16 cellular contexts compared by ENCODE assay signal in the genomic region with DNA sequence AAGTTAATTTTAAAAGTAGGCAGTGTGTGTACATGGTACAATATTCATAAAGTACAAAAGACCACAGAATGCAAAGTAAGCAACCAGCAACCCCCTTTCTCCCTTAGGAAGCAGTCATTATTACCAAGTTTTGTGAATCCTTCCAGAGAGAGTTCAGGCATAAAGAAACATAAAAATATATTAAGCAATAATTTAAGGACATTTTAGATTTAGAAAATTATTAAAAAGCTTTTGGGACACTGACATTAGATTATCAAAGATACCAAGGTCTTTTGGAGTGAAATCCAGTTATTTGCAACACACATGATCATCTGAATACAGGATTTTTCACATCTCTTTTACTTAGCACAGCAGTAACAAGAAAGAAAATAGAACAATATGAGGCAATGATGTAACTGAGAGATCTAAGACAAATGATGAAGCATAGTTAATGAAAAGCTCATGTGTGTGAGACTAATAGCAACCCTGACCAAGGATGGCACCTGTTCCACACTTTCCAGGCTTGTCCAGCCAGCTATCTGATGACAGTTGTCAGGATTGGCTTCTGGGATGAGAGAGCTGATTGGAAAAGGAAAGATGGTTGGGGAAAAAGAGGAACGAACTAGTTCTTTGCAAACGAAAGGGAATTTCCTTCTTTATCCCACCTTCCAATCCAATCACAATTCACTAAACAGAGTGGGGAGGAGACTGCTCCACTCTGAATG.
A peak's percentile ranks its signal among the peaks of the same experiment; 100 is the strongest.
DNase-seq lines count a peak whose midpoint lies in the region; TF ChIP-seq lines count a peak whose summit lies in the region.
"Had no signal": no experiment of that assay in that cellular context is flagged by ENCODE, and none has a peak within 500 bp of the region (broad histone marks: within the 10 kb centered on the region; RNA-seq: fewer than 3 reads in every experiment).

No MANE protein-coding gene starts in this region.

- DNase-seq in Calu3 = no peak
- DNase-seq in MM.1S = no peak
- DNase-seq in endodermal cell = no peak
- no peak for DNase-seq in nephron progenitor cell
- no peak for DNase-seq in cerebellar nuclear complex (lab: John Stamatoyannopoulos, UW)
- DNase-seq in activated CD4-positive, alpha-beta T cell treated with anti-CD3 and anti-CD28 coated beads for 4 hours = no peak
- DNase-seq in stimulated activated CD4-positive, alpha-beta T cell treated with anti-CD3 and anti-CD28 coated beads, Interleukin-12 subunit alpha, Interleukin-12 subunit beta, amount 100 ng/mL, for 4 hours = no peak
- DNase-seq in SKM-1 (lab: John Stamatoyannopoulos, UW; ENCODE audit: unreplicated experiment) = no peak
- DNase-seq: activated CD4-positive, alpha-beta memory T cell treated with anti-CD3 and anti-CD28 coated beads, Interleukin-2, amount 10 ng/mL, durations not matched to agents 7 days and 5 days; BE2C; NCI-H1417 treated with DMSO at 0.1 percent for 48 hours; NCI-H446; occipital lobe; stimulated activated naive CD4-positive, alpha-beta T cell had no signal

- no peaks in the 10 kb centered on the region for H3K9me2 ChIP-seq in MM.1S (replicated peaks; ENCODE audit: insufficient read depth, low read length)

- 0 out of 2 replicates have a peak overlapping the region, but pooled peaks have one; percentile 17 for H2AFZ ChIP-seq in MM.1S (ENCODE audit: low read length)

- H3K27ac Mint-ChIP-seq in Calu3 (ENCODE audit: unreplicated experiment) (peak overlapping the region; percentile 57), endodermal cell (no peak overlapping the region), nephron progenitor cell (peak overlapping the region; percentile 18)
- H3K27ac Mint-ChIP-seq: activated CD4-positive, alpha-beta memory T cell treated with anti-CD3 and anti-CD28 coated beads, Interleukin-2, amount 10 ng/mL, durations not matched to agents 7 days and 5 days; dendritic cell treated with granulocyte-macrophage colony-stimulating factor and Interleukin-4, amounts not matched to agents 40 ng/mL and 50 ng/mL, for 4 days had no signal

- H3K27ac ChIP-seq in MM.1S (ENCODE audit: low read length) (no peak overlapping the region), endodermal cell (ENCODE audit: low read depth, low read length) (peak overlapping the region; percentile 61)
- H3K27ac ChIP-seq: skin epidermis had no signal

- no peak overlapping the region for H3K4me2 ChIP-seq in MM.1S (ENCODE audit: low read depth, low read length)

- no peaks in the 10 kb centered on the region for H4K20me1 ChIP-seq in MM.1S (ENCODE audit: insufficient read depth, low read length)

- H3K36me3 Mint-ChIP-seq in Calu3 (ENCODE audit: insufficient read depth, unreplicated experiment) (no peaks in the 10 kb centered on the region), endodermal cell (ENCODE audit: low read depth) (peaks cover 2% of the 10 kb centered on the region), nephron progenitor cell (ENCODE audit: low read depth) (no peaks in the 10 kb centered on the region)

- CTCF ChIA-PET in Calu3 (lab: Charles Lee) = no interaction called here

- H3K4me3 Mint-ChIP-seq in Calu3 (ENCODE audit: low read depth, unreplicated experiment) = peak overlapping the region; percentile 11
- no peak overlapping the region for H3K4me3 Mint-ChIP-seq in endodermal cell
- no peak overlapping the region for H3K4me3 Mint-ChIP-seq in nephron progenitor cell
- H3K4me3 Mint-ChIP-seq: activated CD4-positive, alpha-beta memory T cell treated with anti-CD3 and anti-CD28 coated beads, Interleukin-2, amount 10 ng/mL, durations not matched to agents 7 days and 5 days; dendritic cell treated with granulocyte-macrophage colony-stimulating factor and Interleukin-4, amounts not matched to agents 40 ng/mL and 50 ng/mL, for 4 days had no signal

- H3K4me1 ChIP-seq in MM.1S (ENCODE audit: low read length) = peaks cover 10% of the 10 kb centered on the region; the same call in 1 of the 2 replicates
- peaks cover 3% of the 10 kb centered on the region for H3K4me1 ChIP-seq in endodermal cell (ENCODE audit: control insufficient read depth, insufficient read depth, low read length)

- no peaks in the 10 kb centered on the region for H3K9me3 ChIP-seq in MM.1S (replicated peaks; ENCODE audit: insufficient read depth, low read length)
- no peaks in the 10 kb centered on the region for H3K9me3 ChIP-seq in endodermal cell (ENCODE audit: control insufficient read depth, low read length)
- H3K9me3 ChIP-seq: BE2C had no signal

- H3K4me1 Mint-ChIP-seq in Calu3 (ENCODE audit: low read depth, unreplicated experiment) = peaks cover 53% of the 10 kb centered on the region
- H3K4me1 Mint-ChIP-seq in endodermal cell = peaks cover 15% of the 10 kb centered on the region
- peaks cover 12% of the 10 kb centered on the region for H3K4me1 Mint-ChIP-seq in nephron progenitor cell
- H3K4me1 Mint-ChIP-seq: activated CD4-positive, alpha-beta memory T cell treated with anti-CD3 and anti-CD28 coated beads, Interleukin-2, amount 10 ng/mL, durations not matched to agents 7 days and 5 days had no signal

- H3K9ac ChIP-seq in MM.1S (ENCODE audit: low read length) (no peak overlapping the region), endodermal cell (ENCODE audit: extremely low read depth, low read length, poor library complexity, severe bottlenecking) (no peak overlapping the region)

- H3K36me3 ChIP-seq in MM.1S (replicated peaks; ENCODE audit: insufficient read depth, low read length) (no peaks in the 10 kb centered on the region), endodermal cell (ENCODE audit: control insufficient read depth, insufficient read depth, low read length) (no peaks in the 10 kb centered on the region)
- H3K36me3 ChIP-seq: BE2C had no signal

- H3K27me3 ChIP-seq in MM.1S (replicated peaks; ENCODE audit: insufficient read depth, low read length) (no peaks in the 10 kb centered on the region), endodermal cell (ENCODE audit: control insufficient read depth, insufficient read depth, low read length, poor library complexity, severe bottlenecking) (no peaks in the 10 kb centered on the region)
- H3K27me3 ChIP-seq: BE2C had no signal

- no peaks in the 10 kb centered on the region for H3F3A ChIP-seq in MM.1S (ENCODE audit: insufficient read depth, low read length)

- no peaks in the 10 kb centered on the region for H3K79me2 ChIP-seq in MM.1S (ENCODE audit: low read length)

- 86% methylated on average over 1 of the region's 2 CpGs; no CpG with 5 or more reads in 1 of the 2 experiments for WGBS in endodermal cell (ENCODE audit: insufficient coverage in 1 of 2, insufficient read length in 1 of 2), 2 experiments

- TF ChIP-seq CTCF in Calu3 (IDR thresholded peaks at IDR 0.05; ENCODE audit: unreplicated experiment) = no peak
- no peak for TF ChIP-seq CTCF in MM.1S (IDR thresholded peaks at IDR 0.05; ENCODE audit: low read length)
- TF ChIP-seq CTCF in endodermal cell (conservative IDR thresholded peaks at IDR 0.05) = no peak
- TF ChIP-seq CTCF in nephron progenitor cell (IDR thresholded peaks at IDR 0.05) = no peak

- intact Hi-C loops in Calu3 (cut with micrococcal nuclease; ENCODE audit: unreplicated experiment) = no loop called here

- H3K27me3 Mint-ChIP-seq in Calu3 (ENCODE audit: unreplicated experiment) (no peaks in the 10 kb centered on the region), endodermal cell (ENCODE audit: insufficient read depth) (no peaks in the 10 kb centered on the region), nephron progenitor cell (ENCODE audit: low read depth, poor library complexity) (peaks cover 6% of the 10 kb centered on the region)
- H3K27me3 Mint-ChIP-seq: dendritic cell treated with granulocyte-macrophage colony-stimulating factor and Interleukin-4, amounts not matched to agents 40 ng/mL and 50 ng/mL, for 4 days had no signal

- no TSS peak for BruUV-seq in Calu3 (replicated peaks; lab: Mats Ljungman, UMichigan)

- H3K4me3 ChIP-seq in MM.1S (ENCODE audit: low read length) (no peak overlapping the region), endodermal cell (ENCODE audit: low read length) (no peak overlapping the region)
- H3K4me3 ChIP-seq: skin epidermis had no signal

- H3K9me3 Mint-ChIP-seq in Calu3 (ENCODE audit: low read depth, unreplicated experiment) = no peaks in the 10 kb centered on the region
- no peaks in the 10 kb centered on the region for H3K9me3 Mint-ChIP-seq in endodermal cell
- no peaks in the 10 kb centered on the region for H3K9me3 Mint-ChIP-seq in nephron progenitor cell
- H3K9me3 Mint-ChIP-seq: activated CD4-positive, alpha-beta memory T cell treated with anti-CD3 and anti-CD28 coated beads, Interleukin-2, amount 10 ng/mL, durations not matched to agents 7 days and 5 days; dendritic cell treated with granulocyte-macrophage colony-stimulating factor and Interleukin-4, amounts not matched to agents 40 ng/mL and 50 ng/mL, for 4 days had no signal
